Comparison of ENCODE assay signal across 10 cellular contexts in genomic region chr1:6587261-6588005, GRCh38. TPM values are rescaled to one million over a fixed set of nuclear protein-coding genes. Genes with fewer than 3 reads are reported as not detected.
DNase-seq lines count a peak whose midpoint lies in the region; ATAC-seq and FAIRE-seq lines count a peak whose summit lies in the region.
"Had no signal": no experiment of that assay in that cellular context is flagged by ENCODE, and none has a peak within 500 bp of the region (broad histone marks: within the 10 kb centered on the region; RNA-seq: fewer than 3 reads in every experiment).

No MANE protein-coding gene starts in this region.

- H3K4me1 Mint-ChIP-seq in stimulated activated naive CD8-positive, alpha-beta T cell treated with anti-CD3 and anti-CD28 coated beads, Interleukin-15, amount 100 ng/mL, for 72 hours, result peaks cover 64% of the 10 kb centered on the region

- H3K9me3 Mint-ChIP-seq in stimulated activated naive CD8-positive, alpha-beta T cell treated with anti-CD3 and anti-CD28 coated beads, Interleukin-15, amount 100 ng/mL, for 72 hours, result no peaks in the 10 kb centered on the region

- no peak for ATAC-seq in stimulated activated naive CD8-positive, alpha-beta T cell treated with anti-CD3 and anti-CD28 coated beads, Interleukin-15, amount 100 ng/mL, for 72 hours
- no peak for ATAC-seq in stimulated activated naive CD8-positive, alpha-beta T cell treated with anti-CD3 and anti-CD28 coated beads, Interleukin-15, Interleukin-2, amounts not matched to agents 100 U/mL and 50 U/mL, for 24 hours
- ATAC-seq in left ventricle myocardium superior, result peak; percentile 87
- no peak for ATAC-seq in HG02610 (IDR thresholded peaks at IDR 0.05; ENCODE audit: unreplicated experiment)
- ATAC-seq: activated CD4-positive, alpha-beta T cell treated with anti-CD3 and anti-CD28 coated beads for 36 hours had no signal

- no peak overlapping the region for H3K4me3 Mint-ChIP-seq in stimulated activated naive CD8-positive, alpha-beta T cell treated with anti-CD3 and anti-CD28 coated beads, Interleukin-15, amount 100 ng/mL, for 72 hours
- H3K4me3 Mint-ChIP-seq: activated CD4-positive, alpha-beta T cell treated with anti-CD3 and anti-CD28 coated beads for 36 hours had no signal

- peak overlapping the region; percentile 17 to 90 for H3K27ac Mint-ChIP-seq in stimulated activated naive CD8-positive, alpha-beta T cell treated with anti-CD3 and anti-CD28 coated beads, Interleukin-15, amount 100 ng/mL, for 72 hours
- H3K27ac Mint-ChIP-seq: activated CD4-positive, alpha-beta T cell treated with anti-CD3 and anti-CD28 coated beads for 36 hours had no signal

- no peak for FAIRE-seq in RCC 7860 (lab: Jason Lieb, UNC)
- FAIRE-seq: endothelial cell of umbilical vein had no signal

- no peak for DNase-seq in stimulated activated naive CD8-positive, alpha-beta T cell treated with anti-CD3 and anti-CD28 coated beads, Interleukin-15, amount 100 ng/mL, for 72 hours
- no peak for DNase-seq in stimulated activated naive CD8-positive, alpha-beta T cell treated with anti-CD3 and anti-CD28 coated beads, Interleukin-15, Interleukin-2, amounts not matched to agents 100 U/mL and 50 U/mL, for 24 hours
- peak; percentile 87 for DNase-seq in left ventricle myocardium superior
- no peak for DNase-seq in GM19240 (ENCODE audit: insufficient read length, low spot score)
- DNase-seq in RCC 7860 (ENCODE audit: low spot score), result no peak
- DNase-seq: activated CD4-positive, alpha-beta T cell treated with anti-CD3 and anti-CD28 coated beads for 36 hours; AML-193 had no signal

- H3K27me3 Mint-ChIP-seq in stimulated activated naive CD8-positive, alpha-beta T cell treated with anti-CD3 and anti-CD28 coated beads, Interleukin-15, amount 100 ng/mL, for 72 hours, result no peaks in the 10 kb centered on the region
- H3K27me3 Mint-ChIP-seq: activated CD4-positive, alpha-beta T cell treated with anti-CD3 and anti-CD28 coated beads for 36 hours had no signal

- intact Hi-C loops in left ventricle myocardium superior (cut with micrococcal nuclease), result no loop called here

RNA-seq across cellular contexts. Expression of gene ZBTB48, which starts 7.6 kb away (rescaled TPM):
- 13.3 TPM for total RNA-seq in left ventricle myocardium superior

RNA-seq across cellular contexts. Expression of gene KLHL21, which starts 15.2 kb away (rescaled TPM):
- 131 TPM for total RNA-seq in left ventricle myocardium superior

RNA-seq across cellular contexts. Expression of gene PHF13, which starts 26.1 kb away (rescaled TPM):
- total RNA-seq in left ventricle myocardium superior, result 7.5 TPM

RNA-seq across cellular contexts. Expression of gene TAS1R1, which starts 32.3 kb away (rescaled TPM):
- total RNA-seq in left ventricle myocardium superior, result not detected
- total RNA-seq: endothelial cell of umbilical vein, renal cortical epithelial cell had no signal

RNA-seq across cellular contexts. Expression of gene NOL9, which starts 33.1 kb away (rescaled TPM):
- total RNA-seq in left ventricle myocardium superior, result 12.9 TPM
